Comparison of ENCODE assay signal across 21 cellular contexts in genomic region chr16:50522324-50522723, GRCh38.
"Had no signal": no experiment of that assay in that cellular context is flagged by ENCODE, and none has a peak within 500 bp of the region (broad histone marks: within the 10 kb centered on the region; RNA-seq: fewer than 3 reads in every experiment).

No MANE protein-coding gene starts in this region.

- H3K27me3 Mint-ChIP-seq: activated naive CD8-positive, alpha-beta T cell; activated T-cell treated with anti-CD3 and anti-CD28 coated beads, Interleukin-2, amount 50 U/mL, for 24 hours had no signal

- H3K36me3 ChIP-seq: Peyer's patch had no signal

- H3K9me3 Mint-ChIP-seq: activated CD8-positive, alpha-beta T cell treated with anti-CD3 and anti-CD28 coated beads for 36 hours; activated T-cell treated with anti-CD3 and anti-CD28 coated beads, Interleukin-2, amount 50 U/mL, for 24 hours; activated T-helper 1 cell treated with anti-CD3 and anti-CD28 coated beads, Interleukin-12 subunit alpha, Interleukin-12 subunit beta, Interleukin-2, Interleukin-4 antibody, amounts not matched to agents 30 ng/mL and 10 ng/mL and 1 ng/mL, durations not matched to agents 14 hours and 24 hours and 36 hours had no signal

- H3K27ac Mint-ChIP-seq: activated CD8-positive, alpha-beta T cell treated with anti-CD3 and anti-CD28 coated beads for 36 hours; activated naive CD4-positive, alpha-beta T cell treated with anti-CD3 and anti-CD28 coated beads for 36 hours; activated naive CD8-positive, alpha-beta T cell; activated T-cell treated with anti-CD3 and anti-CD28 coated beads, Interleukin-2, amount 50 U/mL, for 24 hours; activated T-helper 1 cell treated with anti-CD3 and anti-CD28 coated beads, Interleukin-12 subunit alpha, Interleukin-12 subunit beta, Interleukin-2, Interleukin-4 antibody, amounts not matched to agents 30 ng/mL and 10 ng/mL and 1 ng/mL, durations not matched to agents 14 hours and 24 hours and 36 hours; brain; T-helper 17 cell had no signal

- H3K4me1 Mint-ChIP-seq: brain, T-helper 17 cell had no signal

- H3K4me1 ChIP-seq: Peyer's patch had no signal

- H3K27ac ChIP-seq: Peyer's patch had no signal

- H3K4me3 ChIP-seq: Peyer's patch had no signal

- H3K36me3 Mint-ChIP-seq: activated naive CD8-positive, alpha-beta T cell; brain had no signal

- DNase-seq: activated CD4-positive, alpha-beta T cell treated with anti-CD3 and anti-CD28 coated beads for 4 hours; activated CD8-positive, alpha-beta T cell treated with anti-CD3 and anti-CD28 coated beads for 36 hours; activated gamma-delta T cell; activated naive CD4-positive, alpha-beta T cell treated with anti-CD3 and anti-CD28 coated beads for 36 hours; activated T-cell treated with anti-CD3 and anti-CD28 coated beads, Interleukin-2, amount 50 U/mL, for 24 hours; amygdala; Kasumi-1; NCI-H1105 treated with DMSO at 0.1 percent for 48 hours; NCI-H1436 treated with DMSO at 0.1 percent for 48 hours; NCI-H187; NCI-H2081; NCI-H510A treated with DMSO at 0.1 percent for 48 hours; NCI-H69; NK-92 treated with Interleukin-12 subunit alpha and Interleukin-12 subunit beta, amount 100 ng/mL, for 24 hours; Peyer's patch; SHP77; T-helper 17 cell; T-helper 9 cell had no signal

- H3K27me3 ChIP-seq: Peyer's patch had no signal

- H3K4me3 Mint-ChIP-seq: activated CD8-positive, alpha-beta T cell treated with anti-CD3 and anti-CD28 coated beads for 36 hours; activated naive CD4-positive, alpha-beta T cell treated with anti-CD3 and anti-CD28 coated beads for 36 hours; activated naive CD8-positive, alpha-beta T cell; activated T-cell treated with anti-CD3 and anti-CD28 coated beads, Interleukin-2, amount 50 U/mL, for 24 hours; activated T-helper 1 cell treated with anti-CD3 and anti-CD28 coated beads, Interleukin-12 subunit alpha, Interleukin-12 subunit beta, Interleukin-2, Interleukin-4 antibody, amounts not matched to agents 30 ng/mL and 10 ng/mL and 1 ng/mL, durations not matched to agents 14 hours and 24 hours and 36 hours; brain; T-helper 17 cell had no signal
